ENCODE assay signal across 1 cellular context in the genomic region with DNA sequence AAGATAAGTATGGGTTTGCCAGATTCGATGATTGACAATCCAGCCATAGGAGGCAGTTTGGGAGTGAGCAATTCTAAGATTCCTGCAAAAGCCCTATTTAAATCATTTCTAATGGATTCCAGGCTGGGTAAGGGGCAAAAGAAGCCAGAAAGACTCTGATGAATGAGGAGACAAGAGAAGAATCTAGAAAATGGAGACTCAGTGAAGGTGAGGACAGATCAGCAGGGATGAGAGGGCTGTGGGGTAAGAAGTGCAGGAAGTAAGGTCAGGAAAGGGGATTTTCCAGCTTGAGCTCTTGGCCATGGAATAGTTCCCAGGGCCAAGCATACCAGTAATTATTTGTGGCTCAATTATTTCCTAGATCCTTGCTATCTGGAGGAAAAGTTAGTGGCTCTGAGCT.
TF ChIP-seq lines count a peak whose summit lies in the region.

No MANE protein-coding gene starts in this region.

TF ChIP-seq in IMR-90, 13 proteins besides CTCF, POLR2A, EP300 and RAD21 (continued from another document):
- TF ChIP-seq BHLHE40 (IDR thresholded peaks at IDR 0.05; ENCODE audit: low read depth, low read length) (no peak), ELK1 (IDR thresholded peaks at IDR 0.05; ENCODE audit: borderline replicate concordance, low read depth, low read length) (no peak), RFX5 (IDR thresholded peaks at IDR 0.05; ENCODE audit: low read depth, low read length) (no peak), FOS (IDR thresholded peaks at IDR 0.05; ENCODE audit: low read depth, low read length) (no peak), RCOR1 (IDR thresholded peaks at IDR 0.05; ENCODE audit: insufficient replicate concordance, low read length) (no peak), CHD1 (IDR thresholded peaks at IDR 0.05; ENCODE audit: low read depth, low read length) (no peak), MXI1 (IDR thresholded peaks at IDR 0.05; ENCODE audit: borderline replicate concordance, low read depth, low read length) (no peak), MAFK (IDR thresholded peaks at IDR 0.05; ENCODE audit: low read depth, low read length) (no peak), CEBPB (IDR thresholded peaks at IDR 0.05; ENCODE audit: low read depth, low read length) (no peak)
- TF ChIP-seq, protein P1, sequence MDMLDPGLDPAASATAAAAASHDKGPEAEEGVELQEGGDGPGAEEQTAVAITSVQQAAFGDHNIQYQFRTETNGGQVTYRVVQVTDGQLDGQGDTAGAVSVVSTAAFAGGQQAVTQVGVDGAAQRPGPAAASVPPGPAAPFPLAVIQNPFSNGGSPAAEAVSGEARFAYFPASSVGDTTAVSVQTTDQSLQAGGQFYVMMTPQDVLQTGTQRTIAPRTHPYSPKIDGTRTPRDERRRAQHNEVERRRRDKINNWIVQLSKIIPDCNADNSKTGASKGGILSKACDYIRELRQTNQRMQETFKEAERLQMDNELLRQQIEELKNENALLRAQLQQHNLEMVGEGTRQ (IDR thresholded peaks at IDR 0.05; ENCODE audit: low read depth, low read length): no peak
